ENCODE assay signal across 8 cellular contexts in genomic region chr19:39531834-39532232, GRCh38.
DNase-seq lines count a peak whose midpoint lies in the region; ATAC-seq and TF ChIP-seq lines count a peak whose summit lies in the region.

No MANE protein-coding gene starts in this region.

- H3K36me3 ChIP-seq in ACC112 (ENCODE audit: insufficient read depth, low read length) = no peaks in the 10 kb centered on the region
- H3K36me3 ChIP-seq in KOPT-K1 (ENCODE audit: insufficient read depth, low read length) = peaks cover 8% of the 10 kb centered on the region
- no peaks in the 10 kb centered on the region for H3K36me3 ChIP-seq in muscle layer of duodenum (ENCODE audit: control insufficient read depth in 1 of 2, insufficient read depth in 2 of 2, low read length in 2 of 2)

- no peak for ATAC-seq in GM18858 (IDR thresholded peaks at IDR 0.05; ENCODE audit: unreplicated experiment)

- peaks cover 13% of the 10 kb centered on the region for H3K79me2 ChIP-seq in ACC112 (ENCODE audit: control insufficient read depth, insufficient read depth, low read length, unreplicated experiment)

- H3K27me3 ChIP-seq in ACC112 (ENCODE audit: insufficient read depth, low read length) = no peaks in the 10 kb centered on the region
- no peaks in the 10 kb centered on the region for H3K27me3 ChIP-seq in muscle layer of duodenum (ENCODE audit: low read depth, low read length)

- H3K27ac ChIP-seq in ACC112 (ENCODE audit: low read depth, low read length) (peak overlapping the region; percentile 23; the same call in 1 of the 2 replicates), KOPT-K1 (ENCODE audit: low read depth, low read length, poor library complexity, severe bottlenecking) (peak overlapping the region; percentile 82), muscle layer of duodenum (ENCODE audit: low read length) (peak overlapping the region; percentile 47)

- DNase-seq in cardiac fibroblast (ENCODE audit: low read depth in 2 of 2) = peak; percentile 5 to 21
- DNase-seq in activated effector memory CD4-positive, alpha-beta T cell treated with anti-CD3 and anti-CD28 coated beads, Interleukin-2, amount 50 U/mL, for 16 hours = no peak
- DNase-seq in epidermal melanocyte (ENCODE audit: insufficient read length, low spot score) = no peak
- no peak for DNase-seq in NCI-H2227 (lab: John Stamatoyannopoulos, UW; ENCODE audit: unreplicated experiment)

- peak overlapping the region; percentile 99 for H3K4me3 ChIP-seq in ACC112 (ENCODE audit: low read depth, low read length)
- H3K4me3 ChIP-seq in cardiac fibroblast (replicated peaks in 1 of 2; ENCODE audit: low read depth in 2 of 2, low read length in 2 of 2) = peak overlapping the region; percentile 75 to 96
- peak overlapping the region; percentile 74 to 97 for H3K4me3 ChIP-seq in muscle layer of duodenum (ENCODE audit: low read depth in 1 of 2, low read length in 2 of 2)

- peak overlapping the region; percentile 97 for H2AFZ ChIP-seq in ACC112 (ENCODE audit: low read length, unreplicated experiment)

- no peaks in the 10 kb centered on the region for H3K9me3 ChIP-seq in KOPT-K1 (ENCODE audit: insufficient read depth, low read length, poor library complexity, severe bottlenecking)
- no peaks in the 10 kb centered on the region for H3K9me3 ChIP-seq in muscle layer of duodenum (ENCODE audit: control insufficient read depth in 1 of 2, low read length in 2 of 2)

- peaks cover 4% of the 10 kb centered on the region for H3K4me1 ChIP-seq in ACC112 (ENCODE audit: control insufficient read depth, insufficient read depth, low read length, unreplicated experiment)
- peaks cover 0 to 23% of the 10 kb centered on the region in 2 donors for H3K4me1 ChIP-seq in muscle layer of duodenum (ENCODE audit: control insufficient read depth in 1 of 2, insufficient read depth in 2 of 2, low read length in 2 of 2)

- no peak for TF ChIP-seq CTCF in cardiac fibroblast (IDR thresholded peaks at IDR 0.05; ENCODE audit: low read depth, low read length)

Comparison
In these comparisons a context has a peak if more than half of its experiments do, and no peak if none do; other contexts are left out.
1. H3K27ac ChIP-seq: peak in every context shown above with its lines; median percentile 82 in KOPT-K1; 47 in muscle layer of duodenum; 23 in ACC112.
2. DNase-seq: peak in cardiac fibroblast (2 of 2); none in activated effector memory CD4-positive, alpha-beta T cell treated with anti-CD3 and anti-CD28 coated beads, Interleukin-2, amount 50 U/mL, for 16 hours (single experiment), epidermal melanocyte (single experiment) and NCI-H2227 (single experiment).
3. Peak in every context shown above with its lines, with median percentiles within 50 percentile points of each other: H3K4me3 ChIP-seq.